1 cellular context compared by ENCODE assay signal in genomic region chr21:42032266-42032665, GRCh38.
TF ChIP-seq lines count a peak whose summit lies in the region.

No MANE protein-coding gene starts in this region.

TF ChIP-seq in IMR-90, 13 proteins besides CTCF, POLR2A, EP300 and RAD21 (continued from another document):
- no peak for TF ChIP-seq ELK1 (IDR thresholded peaks at IDR 0.05; ENCODE audit: borderline replicate concordance, low read depth, low read length)
- no peak for TF ChIP-seq SMC3 (IDR thresholded peaks at IDR 0.05; ENCODE audit: low read depth, low read length)
- TF ChIP-seq MXI1 (IDR thresholded peaks at IDR 0.05; ENCODE audit: borderline replicate concordance, low read depth, low read length) = no peak
- TF ChIP-seq NFE2L2 (IDR thresholded peaks at IDR 0.05; ENCODE audit: low read depth, low read length) = no peak
- no peak for TF ChIP-seq RFX5 (IDR thresholded peaks at IDR 0.05; ENCODE audit: low read depth, low read length)
